ENCODE assay signal across 17 cellular contexts in the genomic region with DNA sequence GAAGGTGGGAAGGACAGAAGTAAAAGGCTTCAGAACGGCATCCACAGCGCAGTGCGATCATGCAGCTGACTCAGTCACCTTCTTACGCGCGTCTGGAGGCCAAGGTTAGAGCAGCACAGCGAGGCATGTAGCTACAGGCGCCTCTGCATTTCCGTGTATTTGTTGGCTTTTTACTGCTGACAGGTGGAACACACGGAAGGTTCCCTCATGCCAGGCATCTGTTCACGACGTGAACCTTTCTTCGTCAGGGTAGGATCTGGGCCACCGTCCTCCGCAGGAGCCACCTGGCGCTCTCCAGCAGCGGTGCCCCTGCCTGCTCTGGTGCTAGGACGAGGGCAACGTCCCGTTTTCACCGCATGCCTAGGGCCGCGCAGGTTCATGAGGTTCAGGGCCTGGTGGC. TPM values are rescaled to one million over a fixed set of nuclear protein-coding genes. Genes with fewer than 3 reads are reported as not detected.
A peak's percentile ranks its signal among the peaks of the same experiment; 100 is the strongest.
DNase-seq lines count a peak whose midpoint lies in the region; ATAC-seq, FAIRE-seq and TF ChIP-seq lines count a peak whose summit lies in the region.
"Had no signal": no experiment of that assay in that cellular context is flagged by ENCODE, and none has a peak within 500 bp of the region (broad histone marks: within the 10 kb centered on the region; RNA-seq: fewer than 3 reads in every experiment).

No MANE protein-coding gene starts in this region.

- no peak overlapping the region for H3K18ac ChIP-seq in trophoblast cell (ENCODE audit: low read length)

- CTCF ChIA-PET in SK-N-SH (lab: Yijun Ruan, JAX): no interaction called here
- CTCF ChIA-PET in HepG2 (lab: Yijun Ruan, JAX; ENCODE audit: low intra/inter-chr PET ratio, low total read pairs): no interaction called here
- CTCF ChIA-PET in HEK293T (lab: Yijun Ruan, JAX): no interaction called here

- H3K4me1 ChIP-seq in SK-N-SH (ENCODE audit: control insufficient read depth in 1 of 2, insufficient read depth in 2 of 2, low read depth in 1 of 2, low read length in 1 of 2) (peaks cover 0 to under 1% of the 10 kb centered on the region in 2 experiments; a peak in 1 of 4 replicates), ascending aorta (peaks cover 22 to 69% of the 10 kb centered on the region in 2 donors), HepG2 (ENCODE audit: insufficient read depth, low read length) (peaks cover 38% of the 10 kb centered on the region), thoracic aorta (ENCODE audit: control insufficient read depth in 1 of 2, low read depth in 2 of 2) (peaks cover 66 to 82% of the 10 kb centered on the region in 2 donors), trophoblast cell (ENCODE audit: control insufficient read depth in 1 of 2, insufficient read depth in 2 of 2, low read length in 2 of 2) (peaks cover 9 to 13% of the 10 kb centered on the region in 2 experiments)

- peak overlapping the region; percentile 0; the same call in 1 of the 2 replicates for H3K4me2 ChIP-seq in SK-N-SH
- H3K4me2 ChIP-seq in HepG2 (ENCODE audit: low read depth, low read length): no peak overlapping the region
- no peak overlapping the region for H3K4me2 ChIP-seq in trophoblast cell (ENCODE audit: low read length)

- TF ChIP-seq EP300 in SK-N-SH (IDR thresholded peaks at IDR 0.05; ENCODE audit: borderline replicate concordance in 1 of 2, low read depth in 1 of 2, low read length in 1 of 2): no peak
- no peak for TF ChIP-seq EP300 in HepG2 (IDR thresholded peaks at IDR 0.05; ENCODE audit: low read depth in 2 of 2, low read length in 2 of 2)
- TF ChIP-seq EP300 in HepG2 (CRISPR knock-in tag; IDR thresholded peaks at IDR 0.05; ENCODE audit: borderline replicate concordance): no peak

- H3F3A ChIP-seq in SK-N-SH (replicated peaks; ENCODE audit: insufficient read depth): peaks cover 4% of the 10 kb centered on the region

- no peak overlapping the region for H2BK120ac ChIP-seq in trophoblast cell (ENCODE audit: insufficient read depth, low read length, poor library complexity)

- in situ Hi-C loops in HepG2 (cut with HindIII; ENCODE audit: extremely low pct_ligation_motif_present, low pct_unique_long_range_greater_than_20kb): no loop called here

- no peaks in the 10 kb centered on the region for H3K27me3 ChIP-seq in SK-N-SH (ENCODE audit: insufficient read depth)
- H3K27me3 ChIP-seq in ascending aorta: no peaks in the 10 kb centered on the region
- H3K27me3 ChIP-seq in HepG2 (ENCODE audit: control insufficient read depth in 1 of 2, insufficient read depth in 2 of 2, low read length in 2 of 2): no peaks in the 10 kb centered on the region
- no peaks in the 10 kb centered on the region for H3K27me3 ChIP-seq in thoracic aorta (replicated peaks; ENCODE audit: insufficient read depth)
- no peaks in the 10 kb centered on the region for H3K27me3 ChIP-seq in trophoblast cell (ENCODE audit: insufficient read depth, low read length)
- H3K27me3 ChIP-seq: colonic mucosa had no signal

- H3K27ac ChIP-seq in SK-N-SH (ENCODE audit: low read depth in 2 of 2, low read length in 1 of 2) (peak overlapping the region in 1 of 2 experiments; percentile 16; a peak in 1 of 4 replicates), ascending aorta (peak overlapping the region; percentile 47 to 92), HepG2 (ENCODE audit: extremely low read length, insufficient read depth, low read length) (peak overlapping the region; percentile 44), thoracic aorta (peak overlapping the region; percentile 52 to 95), trophoblast cell (ENCODE audit: low read depth, low read length) (no peak overlapping the region)
- H3K27ac ChIP-seq: 22Rv1, colonic mucosa had no signal

- peaks cover 3% of the 10 kb centered on the region for H3K79me1 ChIP-seq in trophoblast cell (ENCODE audit: low read length)

- H3K4ac ChIP-seq in trophoblast cell (ENCODE audit: low read depth, low read length): no peak overlapping the region

- intact Hi-C loops in ascending aorta (cut with DNase I) (no loop called here), HepG2 (cut with micrococcal nuclease; ENCODE audit: unreplicated experiment) (no loop called here)

- H3K9me2 ChIP-seq in SK-N-SH: no peaks in the 10 kb centered on the region

- ATAC-seq in SK-N-SH treated with all-trans-retinoic acid at 6 μM for 48 hours (no peak), HepG2 (no peak), thoracic aorta (ENCODE audit: insufficient number of reproducible peaks, low FRiP score, low read depth) (no peak)

- H4K20me1 ChIP-seq in SK-N-SH (ENCODE audit: insufficient read depth) (no peaks in the 10 kb centered on the region), HepG2 (ENCODE audit: insufficient read depth, low read length) (no peaks in the 10 kb centered on the region)

- TF ChIP-seq CTCF in SK-N-SH (IDR thresholded peaks at IDR 0.05) (no peak), ascending aorta (IDR thresholded peaks at IDR 0.05) (no peak), HepG2 (CRISPR knock-in tag; IDR thresholded peaks at IDR 0.05) (no peak), thoracic aorta (IDR thresholded peaks at IDR 0.05) (no peak)

- POLR2A ChIA-PET in SK-N-SH (lab: Yijun Ruan, JAX) (no interaction called here), HepG2 (lab: Yijun Ruan, JAX) (no interaction called here), HEK293T (lab: Yijun Ruan, JAX) (no interaction called here)

- no peak for FAIRE-seq in HepG2 (lab: Jason Lieb, UNC)

- no peak overlapping the region for H4K12ac ChIP-seq in trophoblast cell (ENCODE audit: low read depth, low read length)

- H2AK5ac ChIP-seq in trophoblast cell (ENCODE audit: low read length): no peak overlapping the region

- H2AFZ ChIP-seq in SK-N-SH (ENCODE audit: low read depth): no peak overlapping the region
- no peak overlapping the region for H2AFZ ChIP-seq in HepG2 (ENCODE audit: low read length)
- H2AFZ ChIP-seq in trophoblast cell (ENCODE audit: insufficient read depth, low read length, poor library complexity): no peak overlapping the region

- H4K8ac ChIP-seq in trophoblast cell (ENCODE audit: low read depth, low read length): no peak overlapping the region

- BruUV-seq in HepG2 (replicated peaks; lab: Mats Ljungman, UMichigan): no TSS peak

- no peak overlapping the region for H3K9ac ChIP-seq in SK-N-SH
- no peak overlapping the region for H3K9ac ChIP-seq in HepG2 (ENCODE audit: insufficient read depth, low read depth, low read length)
- no peak overlapping the region for H3K9ac ChIP-seq in trophoblast cell (ENCODE audit: low read length)

- no peak for DNase-seq in SK-N-SH
- no peak for DNase-seq in ascending aorta (ENCODE audit: low spot score in 2 of 2)
- DNase-seq in HepG2 (ENCODE audit: low spot score): no peak
- no peak for DNase-seq in thoracic aorta (ENCODE audit: low spot score)
- DNase-seq in HEK293T (ENCODE audit: extremely low spot score): no peak
- DNase-seq in activated gamma-delta T cell treated with Interleukin-2 at 50 U/mL for 16 hours: no peak
- no peak for DNase-seq in trophoblast cell
- DNase-seq: activated T-cell treated with anti-CD3 and anti-CD28 coated beads for 4 hours; CD4-positive, CD25-positive, alpha-beta regulatory T cell; colonic mucosa; H7; NCI-H2081 treated with DMSO at 0.1 percent for 48 hours had no signal

- TF ChIP-seq RAD21 in SK-N-SH (IDR thresholded peaks at IDR 0.05; ENCODE audit: low read length): no peak
- no peak for TF ChIP-seq RAD21 in HepG2 (CRISPR knock-in tag; IDR thresholded peaks at IDR 0.05)

- TF ChIP-seq POLR2A in HepG2 (IDR thresholded peaks at IDR 0.05; ENCODE audit: insufficient read depth in 1 of 2, low read depth in 2 of 2, low read length in 2 of 2): no peak

- H2BK5ac ChIP-seq in trophoblast cell (ENCODE audit: low read depth, low read length, poor library complexity): no peak overlapping the region

- no peak overlapping the region for H3K23ac ChIP-seq in trophoblast cell (ENCODE audit: low read length)

- H3K36me3 ChIP-seq in SK-N-SH (replicated peaks in 1 of 2; ENCODE audit: control insufficient read depth in 1 of 2, insufficient read depth in 2 of 2, low read length in 1 of 2) (peaks cover 0 to 30% of the 10 kb centered on the region in 2 experiments), ascending aorta (peaks cover 12 to 21% of the 10 kb centered on the region in 2 donors), HepG2 (replicated peaks in 1 of 2; ENCODE audit: control insufficient read depth in 1 of 2, insufficient read depth in 2 of 2, low read length in 2 of 2) (peaks cover 0 to 5% of the 10 kb centered on the region in 2 experiments; a peak in 2 of 5 replicates), thoracic aorta (peaks cover 11% of the 10 kb centered on the region), trophoblast cell (ENCODE audit: control insufficient read depth in 1 of 2, insufficient read depth in 2 of 2, low read length in 2 of 2) (peaks cover 23 to 29% of the 10 kb centered on the region in 2 experiments)
- H3K36me3 ChIP-seq: colonic mucosa had no signal

- no peak overlapping the region for H4K91ac ChIP-seq in trophoblast cell (ENCODE audit: low read depth, low read length)

- no peak overlapping the region for H2BK12ac ChIP-seq in trophoblast cell (ENCODE audit: low read length)

- H3K79me2 ChIP-seq in SK-N-SH (ENCODE audit: insufficient read depth) (no peaks in the 10 kb centered on the region), HepG2 (ENCODE audit: insufficient read depth, low read length) (no peaks in the 10 kb centered on the region), trophoblast cell (ENCODE audit: control insufficient read depth, insufficient read depth, low read length, poor library complexity) (peaks cover 1% of the 10 kb centered on the region)

- H3K9me3 ChIP-seq in SK-N-SH (no peaks in the 10 kb centered on the region), ascending aorta (no peaks in the 10 kb centered on the region), HepG2 (ENCODE audit: low read length) (no peaks in the 10 kb centered on the region), thoracic aorta (no peaks in the 10 kb centered on the region), trophoblast cell (ENCODE audit: insufficient read depth, low read depth, low read length) (no peaks in the 10 kb centered on the region)
- H3K9me3 ChIP-seq: colonic mucosa had no signal

- H3K14ac ChIP-seq in trophoblast cell (ENCODE audit: low read length): no peak overlapping the region

- no peak overlapping the region for H3K4me3 ChIP-seq in SK-N-SH (ENCODE audit: low read depth in 2 of 2, low read length in 1 of 2)
- H3K4me3 ChIP-seq in ascending aorta: no peak overlapping the region
- H3K4me3 ChIP-seq in HepG2 (replicated peaks in 1 of 3; ENCODE audit: insufficient read depth in 1 of 3, low read depth in 2 of 3, low read length in 3 of 3): no peak overlapping the region
- peak overlapping the region; percentile 32 for H3K4me3 ChIP-seq in thoracic aorta
- no peak overlapping the region for H3K4me3 ChIP-seq in trophoblast cell (ENCODE audit: low read depth, low read length)
- H3K4me3 ChIP-seq: colonic mucosa, lung had no signal

- WGBS in SK-N-SH (ENCODE audit: low lambda C conversion rate): 93% methylated on average over 17 of the region's 23 CpGs
- over 99% methylated on average over 16 of the region's 23 CpGs for WGBS in HepG2 (ENCODE audit: low lambda C conversion rate)
- no CpG with 5 or more reads among the region's 23 CpGs for WGBS in trophoblast cell (ENCODE audit: extremely low coverage, insufficient coverage, insufficient read length)

RNA-seq across cellular contexts. Expression of a gene that starts 15.3 kb away (rescaled TPM):
- polyA plus RNA-seq in SK-N-SH (2012; rRNA removed): 2.1 and 2.3 TPM in 2 replicates
- 0.85 and 1.4 TPM in 2 replicates for polyA plus RNA-seq in SK-N-SH (2012; cell fraction: cytosol; rRNA removed)
- 1.4 and 1.5 TPM in 2 replicates for polyA plus RNA-seq in SK-N-SH (2012; cell fraction: nucleus; rRNA removed)
- 145 TPM for total RNA-seq in ascending aorta
- total RNA-seq in HepG2 (2016; rRNA removed; fragmentation: Illumina TruSeq; extraction: Trizol): not detected in 2 replicates
- total RNA-seq in HepG2 (2016; cell fraction: cytosol; rRNA removed; fragmentation: Illumina TruSeq; extraction: Trizol; ENCODE audit: low read depth): not detected in 2 replicates
- not detected in 2 replicates for total RNA-seq in HepG2 (2016; cell fraction: insoluble cytoplasmic fraction; rRNA removed; fragmentation: Illumina TruSeq; extraction: Trizol)
- not detected in 2 replicates for total RNA-seq in HepG2 (2016; cell fraction: membrane; rRNA removed; fragmentation: Illumina TruSeq; extraction: Trizol)
- total RNA-seq in HepG2 (2016; cell fraction: nucleus; rRNA removed; fragmentation: Illumina TruSeq; extraction: Trizol): not detected in 2 replicates
- not detected in 2 replicates for polyA plus RNA-seq in HepG2 (2011; rRNA removed)
- polyA plus RNA-seq in HepG2 (2011; cell fraction: cytosol; rRNA removed): not detected in 2 replicates
- not detected in 2 replicates for polyA plus RNA-seq in HepG2 (2011; cell fraction: nucleus; rRNA removed)
- polyA plus RNA-seq in HepG2 (2012): not detected in 2 replicates
- polyA plus RNA-seq in HepG2 (2016; cell fraction: cytosol; fragmentation: Illumina TruSeq; extraction: Trizol; ENCODE audit: low read depth): not detected in 2 replicates
- not detected in 2 replicates for polyA plus RNA-seq in HepG2 (2016; cell fraction: insoluble cytoplasmic fraction; fragmentation: Illumina TruSeq; extraction: Trizol; ENCODE audit: low read depth)
- polyA plus RNA-seq in HepG2 (2016; cell fraction: membrane; fragmentation: Illumina TruSeq; extraction: Trizol; ENCODE audit: low read depth): not detected in 2 replicates
- not detected in 2 replicates for polyA plus RNA-seq in HepG2 (2016; cell fraction: nucleus; fragmentation: Illumina TruSeq; extraction: Trizol; ENCODE audit: insufficient read depth, low read depth)
- not detected in 2 replicates for polyA minus RNA-seq in HepG2 (2011; rRNA and poly(A)+ RNA removed; ENCODE audit: low replicate concordance)
- polyA minus RNA-seq in HepG2 (2011; cell fraction: cytosol; rRNA and poly(A)+ RNA removed): not detected in 2 replicates
- not detected in 2 replicates for polyA minus RNA-seq in HepG2 (2011; cell fraction: nucleus; rRNA and poly(A)+ RNA removed)
- 100 to 1,000 TPM; 111 to 125 TPM for total RNA-seq in thoracic aorta
- 9.6 and 10.8 TPM in 2 replicates for polyA plus RNA-seq in trophoblast cell (2013)
- polyA plus RNA-seq: neural cell had no signal

RNA-seq across cellular contexts. Expression of a gene that starts 55.6 kb away (rescaled TPM):
- 19.1 and 24.2 TPM in 2 replicates for polyA plus RNA-seq in SK-N-SH (2012; rRNA removed)
- polyA plus RNA-seq in SK-N-SH (2012; cell fraction: cytosol; rRNA removed): 4.1 and 7.9 TPM in 2 replicates
- 119 and 154 TPM in 2 replicates for polyA plus RNA-seq in SK-N-SH (2012; cell fraction: nucleus; rRNA removed)
- total RNA-seq in ascending aorta: 110 TPM
- total RNA-seq in HepG2 (2016; rRNA removed; fragmentation: Illumina TruSeq; extraction: Trizol): 8.9 and 17.9 TPM in 2 replicates
- total RNA-seq in HepG2 (2016; cell fraction: cytosol; rRNA removed; fragmentation: Illumina TruSeq; extraction: Trizol; ENCODE audit: low read depth): 4.6 and 5.6 TPM in 2 replicates
- total RNA-seq in HepG2 (2016; cell fraction: insoluble cytoplasmic fraction; rRNA removed; fragmentation: Illumina TruSeq; extraction: Trizol): 8.4 and 19.3 TPM in 2 replicates
- 5.9 and 7.0 TPM in 2 replicates for total RNA-seq in HepG2 (2016; cell fraction: membrane; rRNA removed; fragmentation: Illumina TruSeq; extraction: Trizol)
- total RNA-seq in HepG2 (2016; cell fraction: nucleus; rRNA removed; fragmentation: Illumina TruSeq; extraction: Trizol): 21.0 and 26.7 TPM in 2 replicates
- polyA plus RNA-seq in HepG2 (2011; rRNA removed): 10.1 and 12.5 TPM in 2 replicates
- 4.0 and 7.4 TPM in 2 replicates for polyA plus RNA-seq in HepG2 (2011; cell fraction: cytosol; rRNA removed)
- 188 and 244 TPM in 2 replicates for polyA plus RNA-seq in HepG2 (2011; cell fraction: nucleus; rRNA removed)
- polyA plus RNA-seq in HepG2 (2012): 11.3 and 13.8 TPM in 2 replicates
- 1.7 and 2.3 TPM in 2 replicates for polyA plus RNA-seq in HepG2 (2016; cell fraction: cytosol; fragmentation: Illumina TruSeq; extraction: Trizol; ENCODE audit: low read depth)
- 9.6 and 13.7 TPM in 2 replicates for polyA plus RNA-seq in HepG2 (2016; cell fraction: insoluble cytoplasmic fraction; fragmentation: Illumina TruSeq; extraction: Trizol; ENCODE audit: low read depth)
- polyA plus RNA-seq in HepG2 (2016; cell fraction: membrane; fragmentation: Illumina TruSeq; extraction: Trizol; ENCODE audit: low read depth): 2.9 and 3.2 TPM in 2 replicates
- polyA plus RNA-seq in HepG2 (2016; cell fraction: nucleus; fragmentation: Illumina TruSeq; extraction: Trizol; ENCODE audit: insufficient read depth, low read depth): 87.0 and 87.4 TPM in 2 replicates
- 11.5 and 12.7 TPM in 2 replicates for polyA minus RNA-seq in HepG2 (2011; rRNA and poly(A)+ RNA removed; ENCODE audit: low replicate concordance)
- 6.3 and 9.0 TPM in 2 replicates for polyA minus RNA-seq in HepG2 (2011; cell fraction: cytosol; rRNA and poly(A)+ RNA removed)
- 18.6 and 19.7 TPM in 2 replicates for polyA minus RNA-seq in HepG2 (2011; cell fraction: nucleus; rRNA and poly(A)+ RNA removed)
- 10 to 100 TPM; 24.8 to 27.9 TPM for total RNA-seq in thoracic aorta
- 17.7 and 19.2 TPM in 2 replicates for polyA plus RNA-seq in trophoblast cell (2013)

RNA-seq across cellular contexts. Expression of a gene that starts 60.0 kb away (rescaled TPM):
- polyA plus RNA-seq in SK-N-SH (2012; rRNA removed) (not detected in 2 replicates), HepG2 (2011; rRNA removed) (0.04 TPM in 1 of 2 replicates, not detected in the other)
- polyA plus RNA-seq in SK-N-SH (2012; cell fraction: cytosol; rRNA removed): not detected in 2 replicates
- polyA plus RNA-seq in SK-N-SH (2012; cell fraction: nucleus; rRNA removed): 0.06 TPM in 1 of 2 replicates, not detected in the other
- total RNA-seq in ascending aorta (not detected), HepG2 (2016; rRNA removed; fragmentation: Illumina TruSeq; extraction: Trizol) (not detected in 2 replicates), thoracic aorta (under 1 TPM in 1 of 2 donors, not detected in 1; 0.78 TPM)
- total RNA-seq in HepG2 (2016; cell fraction: cytosol; rRNA removed; fragmentation: Illumina TruSeq; extraction: Trizol; ENCODE audit: low read depth): not detected in 2 replicates
- total RNA-seq in HepG2 (2016; cell fraction: insoluble cytoplasmic fraction; rRNA removed; fragmentation: Illumina TruSeq; extraction: Trizol): not detected in 2 replicates
- not detected in 2 replicates for total RNA-seq in HepG2 (2016; cell fraction: membrane; rRNA removed; fragmentation: Illumina TruSeq; extraction: Trizol)
- total RNA-seq in HepG2 (2016; cell fraction: nucleus; rRNA removed; fragmentation: Illumina TruSeq; extraction: Trizol): not detected in 2 replicates
- 0.04 TPM in 1 of 2 replicates, not detected in the other for polyA plus RNA-seq in HepG2 (2011; cell fraction: cytosol; rRNA removed)
- not detected in 2 replicates for polyA plus RNA-seq in HepG2 (2011; cell fraction: nucleus; rRNA removed)
- not detected in 2 replicates for polyA plus RNA-seq in HepG2 (2012)
- polyA plus RNA-seq in HepG2 (2016; cell fraction: cytosol; fragmentation: Illumina TruSeq; extraction: Trizol; ENCODE audit: low read depth): not detected in 2 replicates
- polyA plus RNA-seq in HepG2 (2016; cell fraction: insoluble cytoplasmic fraction; fragmentation: Illumina TruSeq; extraction: Trizol; ENCODE audit: low read depth): not detected in 2 replicates
- polyA plus RNA-seq in HepG2 (2016; cell fraction: membrane; fragmentation: Illumina TruSeq; extraction: Trizol; ENCODE audit: low read depth): not detected in 2 replicates
- polyA plus RNA-seq in HepG2 (2016; cell fraction: nucleus; fragmentation: Illumina TruSeq; extraction: Trizol; ENCODE audit: insufficient read depth, low read depth): not detected in 2 replicates
- polyA minus RNA-seq in HepG2 (2011; rRNA and poly(A)+ RNA removed; ENCODE audit: low replicate concordance): not detected in 2 replicates
- polyA minus RNA-seq in HepG2 (2011; cell fraction: cytosol; rRNA and poly(A)+ RNA removed): not detected in 2 replicates
- polyA minus RNA-seq in HepG2 (2011; cell fraction: nucleus; rRNA and poly(A)+ RNA removed): not detected in 2 replicates
- polyA plus RNA-seq in trophoblast cell (2013): 0.04 TPM in 1 of 2 replicates, not detected in the other
- total RNA-seq: CD4-positive, CD25-positive, alpha-beta regulatory T cell; colonic mucosa; H7; T-helper 2 cell treated with Interferon-gamma antibody and Interleukin-4, amounts not matched to agents 100 ng/mL and 5 ng/mL, for 36 hours had no signal
- polyA plus RNA-seq: CD4-positive, CD25-positive, alpha-beta regulatory T cell; neural cell had no signal

Comparison
In these comparisons a context has a peak if more than half of its experiments do, and no peak if none do; other contexts are left out.
1. RNA of a gene that starts 15.3 kb away (total RNA-seq): 145 TPM in ascending aorta (single experiment) and 111 to 125 TPM in thoracic aorta; not detected in HepG2; every median in the first group is over 100 times any median in the second.